In the genomic region with DNA sequence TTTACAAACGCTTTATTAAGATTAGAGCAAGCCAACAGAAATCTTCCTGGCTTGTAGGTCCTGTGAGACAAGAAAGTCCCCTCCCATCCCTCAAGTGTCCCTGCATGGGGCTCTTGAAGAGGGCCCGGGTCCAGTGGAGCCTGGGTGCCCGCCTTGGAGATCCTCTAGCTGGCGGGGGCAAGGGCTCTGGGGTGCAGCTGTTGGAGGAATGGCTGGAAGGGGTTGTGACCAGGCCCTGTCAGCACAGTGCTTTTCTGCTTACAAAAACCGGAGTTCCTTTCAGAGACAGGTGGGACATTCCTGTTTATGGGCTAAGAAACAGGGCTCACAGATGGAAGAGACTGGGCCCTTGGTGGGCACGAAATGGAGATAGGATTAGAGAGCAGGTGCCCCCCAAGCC, we compare ENCODE assay signal across 20 cellular contexts. TPM values are rescaled to one million over a fixed set of nuclear protein-coding genes. Genes with fewer than 3 reads are reported as not detected.
A peak's percentile ranks its signal among the peaks of the same experiment; 100 is the strongest.
DNase-seq lines count a peak whose midpoint lies in the region; FAIRE-seq and TF ChIP-seq lines count a peak whose summit lies in the region.
"Had no signal": no experiment of that assay in that cellular context is flagged by ENCODE, and none has a peak within 500 bp of the region (broad histone marks: within the 10 kb centered on the region; RNA-seq: fewer than 3 reads in every experiment).

No MANE protein-coding gene starts in this region.

- no peak for TF ChIP-seq RAD21 in neural cell (conservative IDR thresholded peaks at IDR 0.05)

- intact Hi-C loops in kidney (cut with DNase I) = no loop called here

- no peak for TF ChIP-seq EP300 in neural cell (conservative IDR thresholded peaks at IDR 0.05; ENCODE audit: poor library complexity, severe bottlenecking)

- H3K4me2 ChIP-seq in neural cell (ENCODE audit: low read length) = no peak overlapping the region
- H3K4me2 ChIP-seq: BLaER1 had no signal

- H3K9me3 Mint-ChIP-seq in brain = peaks cover 0 to 9% (median 8%) of the 10 kb centered on the region in 5 experiments
- H3K9me3 Mint-ChIP-seq in type B pancreatic cell = no peaks in the 10 kb centered on the region

- H3K4me1 Mint-ChIP-seq in brain = peaks cover 87% of the 10 kb centered on the region
- peaks cover 27% of the 10 kb centered on the region for H3K4me1 Mint-ChIP-seq in type B pancreatic cell (ENCODE audit: unreplicated experiment)
- H3K4me1 Mint-ChIP-seq: CD4-positive, alpha-beta memory T cell had no signal

- no peaks in the 10 kb centered on the region for H3F3A ChIP-seq in neural cell (ENCODE audit: insufficient read depth, low read length, poor library complexity, severe bottlenecking)

- H3K36me3 ChIP-seq in kidney (ENCODE audit: control insufficient read depth in 1 of 2, insufficient read depth in 2 of 2, low read length in 2 of 2) = no peaks in the 10 kb centered on the region
- no peaks in the 10 kb centered on the region for H3K36me3 ChIP-seq in neural cell (ENCODE audit: insufficient read depth, low read length)
- H3K36me3 ChIP-seq: BLaER1 had no signal

- DNase-seq in kidney (peak; percentile 39), type B pancreatic cell (ENCODE audit: extremely low spot score, unreplicated experiment) (no peak), NCI-H526 (lab: John Stamatoyannopoulos, UW) (no peak), NCI-H524 treated with DMSO at 0.1 percent for 48 hours (lab: John Stamatoyannopoulos, UW) (no peak), NOMO-1 treated with dmso at 0.1 percent for 144 hours (lab: John Stamatoyannopoulos, UW; ENCODE audit: unreplicated experiment) (no peak)
- DNase-seq: 8988T; CD4-positive, alpha-beta memory T cell; DMS153; DMS79; GDM1; GOT3; H7 had no signal

- H3K4me3 Mint-ChIP-seq in brain (peak overlapping the region in 3 of 5 experiments; percentile 33 to 53 (median 34)), type B pancreatic cell (peak overlapping the region; percentile 41)
- H3K4me3 Mint-ChIP-seq: CD14-positive monocyte; CD4-positive, alpha-beta memory T cell had no signal

- H3K4me3 ChIP-seq in kidney (ENCODE audit: low read length in 2 of 2) (no peak overlapping the region), neural cell (ENCODE audit: low read length) (no peak overlapping the region)
- H3K4me3 ChIP-seq: BLaER1 had no signal

- H2AFZ ChIP-seq in neural cell (ENCODE audit: low read depth, low read length) = no peak overlapping the region

- TF ChIP-seq CTCF in brain (conservative IDR thresholded peaks at IDR 0.05) (no peak), kidney (IDR thresholded peaks at IDR 0.05; ENCODE audit: borderline replicate concordance, extremely low read depth, insufficient read depth) (no peak), neural cell (IDR thresholded peaks at IDR 0.05; ENCODE audit: poor library complexity, severe bottlenecking) (no peak), type B pancreatic cell (conservative IDR thresholded peaks at IDR 0.05) (no peak)

- H4K20me1 ChIP-seq in neural cell (ENCODE audit: insufficient read depth) = no peaks in the 10 kb centered on the region
- H4K20me1 ChIP-seq: BLaER1 had no signal

- H3K27ac Mint-ChIP-seq in brain (peak overlapping the region in 4 of 5 experiments; percentile 32 to 94 (median 64)), type B pancreatic cell (no peak overlapping the region)
- H3K27ac Mint-ChIP-seq: CD14-positive monocyte; CD4-positive, alpha-beta memory T cell had no signal

- FAIRE-seq in kidney (lab: Jason Lieb, UNC) = no peak
- FAIRE-seq: GM12892, GM18507, HepG2 had no signal

- H3K36me3 Mint-ChIP-seq in brain = peaks cover 12% of the 10 kb centered on the region
- H3K36me3 Mint-ChIP-seq in type B pancreatic cell = peaks cover 4% of the 10 kb centered on the region
- H3K36me3 Mint-ChIP-seq: CD14-positive monocyte; CD4-positive, alpha-beta memory T cell had no signal

- no peak overlapping the region for H3K27ac ChIP-seq in kidney (ENCODE audit: low read depth in 2 of 2, low read length in 2 of 2)
- H3K27ac ChIP-seq in neural cell (ENCODE audit: low read length) = peak overlapping the region; percentile 5
- H3K27ac ChIP-seq: BLaER1 had no signal

- H3K9me3 ChIP-seq in kidney (ENCODE audit: control insufficient read depth in 1 of 2, low read length in 2 of 2) (no peaks in the 10 kb centered on the region), neural cell (ENCODE audit: low read length) (no peaks in the 10 kb centered on the region)

- H3K27me3 Mint-ChIP-seq in brain (peaks cover 62% of the 10 kb centered on the region), type B pancreatic cell (peaks cover 67% of the 10 kb centered on the region)

- H3K9ac ChIP-seq in kidney (ENCODE audit: low read length in 2 of 2) = no peak overlapping the region
- peak overlapping the region; percentile 36 for H3K9ac ChIP-seq in neural cell (ENCODE audit: low read length)
- H3K9ac ChIP-seq: BLaER1 had no signal

- H3K4me1 ChIP-seq in kidney (ENCODE audit: control insufficient read depth in 1 of 2, insufficient read depth in 1 of 2, low read depth in 1 of 2, low read length in 2 of 2) = no peaks in the 10 kb centered on the region

- H3K9me2 ChIP-seq in neural cell (ENCODE audit: insufficient read depth, low read length) = no peaks in the 10 kb centered on the region

- no peaks in the 10 kb centered on the region for H3K27me3 ChIP-seq in neural cell (ENCODE audit: insufficient read depth, low read depth, low read length)

- H3K79me2 ChIP-seq in neural cell (replicated peaks; ENCODE audit: insufficient read depth, low read length) = peaks cover 39% of the 10 kb centered on the region

TF ChIP-seq in neural cell, 6 proteins besides CTCF, POLR2A, EP300 and RAD21:
- peak; percentile 18 for TF ChIP-seq SMC3 (conservative IDR thresholded peaks at IDR 0.05; ENCODE audit: poor library complexity)
- no peak for TF ChIP-seq MXI1 (conservative IDR thresholded peaks at IDR 0.05; ENCODE audit: poor library complexity, severe bottlenecking)

RNA-seq across cellular contexts. Expression of a gene that starts 2.6 kb away (rescaled TPM):
- polyA plus RNA-seq in brain (ENCODE audit: insufficient read depth, low read depth, low replicate concordance) = 233 TPM
- not detected for total RNA-seq in kidney
- polyA plus RNA-seq in kidney (ENCODE audit: insufficient read depth, low read depth, low replicate concordance) = 0.17 TPM
- polyA plus RNA-seq in neural cell = 6.8 and 14.8 TPM in 2 replicates
- 5.1 and 9.8 TPM in 2 replicates for polyA minus RNA-seq in neural cell
- 149 and 405 TPM in 2 replicates for total RNA-seq in type B pancreatic cell (ENCODE audit: low replicate concordance)
- total RNA-seq: A673; CD4-positive, alpha-beta memory T cell had no signal
- polyA plus RNA-seq: CD14-positive monocyte; CD4-positive, alpha-beta memory T cell had no signal

Comparison
In these comparisons a context has a peak if more than half of its experiments do, and no peak if none do; other contexts are left out.
1. RNA of a gene that starts 2.6 kb away (polyA plus RNA-seq): 233 TPM in brain (single experiment); 6.8 to 14.8 TPM in neural cell and 0.17 TPM in kidney (single experiment); every median in the first group is over 10 times any median in the second.